9 cellular contexts compared by ENCODE assay signal in genomic region chr11:59429924-59430516, GRCh38. TPM values are rescaled to one million over a fixed set of nuclear protein-coding genes. Genes with fewer than 3 reads are reported as not detected.
DNase-seq lines count a peak whose midpoint lies in the region; ATAC-seq, FAIRE-seq and TF ChIP-seq lines count a peak whose summit lies in the region.
"Had no signal": no experiment of that assay in that cellular context is flagged by ENCODE, and none has a peak within 500 bp of the region (broad histone marks: within the 10 kb centered on the region; RNA-seq: fewer than 3 reads in every experiment).

No MANE protein-coding gene starts in this region.

- H4K5ac ChIP-seq in IMR-90 (ENCODE audit: low read depth, low read length): no peak overlapping the region

- no peak overlapping the region for H3K18ac ChIP-seq in IMR-90 (ENCODE audit: low read depth, low read length)

- no TSS peak for BruUV-seq in IMR-90 (replicated peaks; lab: Mats Ljungman, UMichigan)

- no peak for FAIRE-seq in H54 (lab: Jason Lieb, UNC)
- FAIRE-seq: islet of Langerhans had no signal

- H3K4me2 ChIP-seq in IMR-90 (ENCODE audit: low read depth, low read length): no peak overlapping the region

- intact Hi-C loops in IMR-90 (cut with micrococcal nuclease): loop anchor here (1.0 to 2.0 kb wide), 4 partner anchors 146 to 259 kb away; no protein-coding TSS in a partner anchor

- peak; percentile 23 for DNase-seq in activated T-cell treated with anti-CD3 and anti-CD28 coated beads for 24 hours (ENCODE audit: low read depth)
- no peak for DNase-seq in activated T-cell treated with anti-CD3 and anti-CD28 coated beads, Interleukin-2, amount 50 U/mL, for 48 hours
- peak; percentile 45 for DNase-seq in IMR-90
- peak; percentile 58 for DNase-seq in RKO (ENCODE audit: low spot score)
- peak; percentile 2 for DNase-seq in cerebellum (ENCODE audit: low spot score)
- peak; percentile 52 for DNase-seq in myocyte (ENCODE audit: low read depth)
- DNase-seq in H54 (ENCODE audit: insufficient read length, low spot score): no peak

- CTCF ChIA-PET in IMR-90 (lab: Yijun Ruan, JAX): interaction anchor here (0.6 to 2.5 kb wide), 3 partner anchors 144 to 259 kb away, joined by 3 to 12 read pairs (median 3); partner anchors contain the start of gene DTX4

- TF ChIP-seq RAD21 in IMR-90 (IDR thresholded peaks at IDR 0.05; ENCODE audit: low read length): peak; percentile 65

- no peaks in the 10 kb centered on the region; the same call in 1 of the 2 replicates for H3K27me3 ChIP-seq in IMR-90 (ENCODE audit: control insufficient read depth, insufficient read depth, low read length)

- no peak overlapping the region for H3K9ac ChIP-seq in IMR-90 (ENCODE audit: low read depth, low read length)

- H3K56ac ChIP-seq in IMR-90 (ENCODE audit: extremely low read depth, insufficient read depth, low read length): no peak overlapping the region

- no peak overlapping the region for H2BK120ac ChIP-seq in IMR-90 (ENCODE audit: low read depth, low read length)

- H3K4me3 ChIP-seq in IMR-90 (ENCODE audit: insufficient read depth, low read depth, low read length): no peak overlapping the region

- H2AFZ ChIP-seq in IMR-90 (replicated peaks; ENCODE audit: low read length, poor library complexity): no peak overlapping the region

- ATAC-seq in GM21360 (IDR thresholded peaks at IDR 0.05; ENCODE audit: unreplicated experiment) (peak; percentile 66), IMR-90 (ENCODE audit: low read depth) (peak; percentile 75)

- H3K9me1 ChIP-seq in IMR-90 (ENCODE audit: insufficient read depth, low read length): no peaks in the 10 kb centered on the region

- in situ Hi-C loops in IMR-90 (cut with MboI; ENCODE audit: low sequenced_read_pairs): loop anchor here (5.0 kb wide), 1 partner anchor 263 kb away; no protein-coding TSS in a partner anchor

- H3K27ac ChIP-seq in IMR-90 (ENCODE audit: insufficient read depth, low read length): no peak overlapping the region

- WGBS in IMR-90 (ENCODE audit: extremely low coverage in 2 of 2, insufficient read length in 1 of 2), 2 experiments: no CpG with 5 or more reads among the region's 4 CpGs

- H2AK9ac ChIP-seq in IMR-90 (replicated peaks; ENCODE audit: low read depth, low read length, poor library complexity): no peak overlapping the region

- H3K4ac ChIP-seq in IMR-90 (ENCODE audit: low read depth, low read length): no peak overlapping the region

- no peak overlapping the region for H2BK5ac ChIP-seq in IMR-90 (ENCODE audit: low read depth, low read length, poor library complexity, severe bottlenecking)

- H4K20me1 ChIP-seq in IMR-90 (ENCODE audit: insufficient read depth, low read length): no peaks in the 10 kb centered on the region

- H3K4me1 ChIP-seq in IMR-90 (ENCODE audit: control insufficient read depth, insufficient read depth, low read length): no peaks in the 10 kb centered on the region

- H2BK20ac ChIP-seq in IMR-90 (ENCODE audit: low read depth, low read length): no peak overlapping the region

- no peaks in the 10 kb centered on the region for H3K79me1 ChIP-seq in IMR-90 (ENCODE audit: low read depth in 1 of 2, low read length in 2 of 2)

- no peak overlapping the region for H3K23ac ChIP-seq in IMR-90 (ENCODE audit: low read depth, low read length)

- peak; percentile 74 for TF ChIP-seq CTCF in IMR-90 (conservative IDR thresholded peaks at IDR 0.05; ENCODE audit: low read depth, low read length)

- no peaks in the 10 kb centered on the region for H3K9me3 ChIP-seq in IMR-90 (ENCODE audit: control insufficient read depth, insufficient read depth, low read length)

- H2BK15ac ChIP-seq in IMR-90 (ENCODE audit: low read depth, low read length): no peak overlapping the region

- H3K14ac ChIP-seq in IMR-90 (replicated peaks; ENCODE audit: low read depth, low read length): no peak overlapping the region

- H4K91ac ChIP-seq in IMR-90 (ENCODE audit: insufficient read depth, low read depth, low read length): no peak overlapping the region

- POLR2A ChIA-PET in IMR-90 (lab: Charles Lee; ENCODE audit: unreplicated experiment): no interaction called here

- TF ChIP-seq POLR2A in IMR-90 (IDR thresholded peaks at IDR 0.05; ENCODE audit: low read depth, low read length) (no peak), H54 (IDR thresholded peaks at IDR 0.05; ENCODE audit: low read depth, low read length) (no peak)

- H4K8ac ChIP-seq in IMR-90 (ENCODE audit: low read depth in 2 of 2, low read length in 2 of 2): no peak overlapping the region

- H3K36me3 ChIP-seq in IMR-90 (ENCODE audit: control insufficient read depth, insufficient read depth, low read length): no peaks in the 10 kb centered on the region

- dilution Hi-C loops in IMR-90 (cut with HindIII; ENCODE audit: low sequenced_read_pairs, unreplicated experiment): no loop called here

- no peak overlapping the region for H2AK5ac ChIP-seq in IMR-90 (ENCODE audit: low read depth, low read length)

TF ChIP-seq in IMR-90, 13 proteins besides CTCF, POLR2A, EP300 and RAD21:
- TF ChIP-seq SMC3 (IDR thresholded peaks at IDR 0.05; ENCODE audit: low read depth, low read length) (peak; percentile 33), RCOR1 (IDR thresholded peaks at IDR 0.05; ENCODE audit: insufficient replicate concordance, low read length) (no peak), MAFK (IDR thresholded peaks at IDR 0.05; ENCODE audit: low read depth, low read length) (no peak), MAZ (IDR thresholded peaks at IDR 0.05; ENCODE audit: borderline replicate concordance, low read depth, low read length) (no peak), FOS (IDR thresholded peaks at IDR 0.05; ENCODE audit: low read depth, low read length) (no peak), MXI1 (IDR thresholded peaks at IDR 0.05; ENCODE audit: borderline replicate concordance, low read depth, low read length) (no peak), CHD1 (IDR thresholded peaks at IDR 0.05; ENCODE audit: low read depth, low read length) (no peak), BHLHE40 (IDR thresholded peaks at IDR 0.05; ENCODE audit: low read depth, low read length) (no peak), NFE2L2 (IDR thresholded peaks at IDR 0.05; ENCODE audit: low read depth, low read length) (no peak), ELK1 (IDR thresholded peaks at IDR 0.05; ENCODE audit: borderline replicate concordance, low read depth, low read length) (no peak), CEBPB (IDR thresholded peaks at IDR 0.05; ENCODE audit: low read depth, low read length) (peak; percentile 0; the same call in 1 of the 2 replicates), USF2 (IDR thresholded peaks at IDR 0.05; ENCODE audit: low read depth, low read length) (no peak), RFX5 (IDR thresholded peaks at IDR 0.05; ENCODE audit: low read depth, low read length) (no peak)

RNA-seq across cellular contexts. Expression of gene OR5A2, which starts 3.8 kb away (rescaled TPM):
- total RNA-seq in IMR-90 (2012; rRNA removed) (not detected in 2 replicates), cerebellum (not detected), myocyte (not detected in 2 replicates)
- polyA plus RNA-seq in IMR-90 (2012; rRNA removed): not detected in 2 replicates
- not detected in 2 replicates for polyA plus RNA-seq in IMR-90 (2012; cell fraction: cytosol; rRNA removed)
- not detected in 2 replicates for polyA plus RNA-seq in IMR-90 (2012; cell fraction: nucleus; rRNA removed; ENCODE audit: low replicate concordance)
- not detected for polyA plus RNA-seq in myocyte (2012)

RNA-seq across cellular contexts. Expression of gene OR5A1, which starts 6.2 kb away (rescaled TPM):
- not detected in 2 replicates for total RNA-seq in IMR-90 (2012; rRNA removed)
- not detected in 2 replicates for polyA plus RNA-seq in IMR-90 (2012; rRNA removed)
- not detected in 2 replicates for polyA plus RNA-seq in IMR-90 (2012; cell fraction: cytosol; rRNA removed)
- polyA plus RNA-seq in IMR-90 (2012; cell fraction: nucleus; rRNA removed; ENCODE audit: low replicate concordance): not detected in 2 replicates
- not detected for total RNA-seq in cerebellum
- total RNA-seq in myocyte: not detected in 2 replicates
- not detected for polyA plus RNA-seq in myocyte (2012)

RNA-seq across cellular contexts. Expression of gene OR4D6, which starts 26.7 kb away (rescaled TPM):
- total RNA-seq in IMR-90 (2012; rRNA removed): not detected in 2 replicates
- polyA plus RNA-seq in IMR-90 (2012; rRNA removed): not detected in 2 replicates
- polyA plus RNA-seq in IMR-90 (2012; cell fraction: cytosol; rRNA removed): not detected in 2 replicates
- polyA plus RNA-seq in IMR-90 (2012; cell fraction: nucleus; rRNA removed; ENCODE audit: low replicate concordance): not detected in 2 replicates
- total RNA-seq in cerebellum: not detected
- not detected in 2 replicates for total RNA-seq in myocyte
- polyA plus RNA-seq in myocyte (2012): not detected

RNA-seq across cellular contexts. Expression of gene OR4D10, which starts 43.1 kb away (rescaled TPM):
- total RNA-seq in IMR-90 (2012; rRNA removed) (not detected in 2 replicates), cerebellum (not detected), myocyte (not detected in 2 replicates)
- not detected in 2 replicates for polyA plus RNA-seq in IMR-90 (2012; rRNA removed)
- not detected in 2 replicates for polyA plus RNA-seq in IMR-90 (2012; cell fraction: cytosol; rRNA removed)
- polyA plus RNA-seq in IMR-90 (2012; cell fraction: nucleus; rRNA removed; ENCODE audit: low replicate concordance): not detected in 2 replicates
- not detected for polyA plus RNA-seq in myocyte (2012)

Comparison
In these comparisons a context has a peak if more than half of its experiments do, and no peak if none do; other contexts are left out.
1. DNase-seq: peak in activated T-cell treated with anti-CD3 and anti-CD28 coated beads for 24 hours (single experiment), IMR-90 (single experiment), RKO (single experiment), cerebellum (single experiment) and myocyte (single experiment); none in activated T-cell treated with anti-CD3 and anti-CD28 coated beads, Interleukin-2, amount 50 U/mL, for 48 hours (0 of 2) and H54 (single experiment).